Comparison of ENCODE assay signal across 10 cellular contexts in the genomic region with DNA sequence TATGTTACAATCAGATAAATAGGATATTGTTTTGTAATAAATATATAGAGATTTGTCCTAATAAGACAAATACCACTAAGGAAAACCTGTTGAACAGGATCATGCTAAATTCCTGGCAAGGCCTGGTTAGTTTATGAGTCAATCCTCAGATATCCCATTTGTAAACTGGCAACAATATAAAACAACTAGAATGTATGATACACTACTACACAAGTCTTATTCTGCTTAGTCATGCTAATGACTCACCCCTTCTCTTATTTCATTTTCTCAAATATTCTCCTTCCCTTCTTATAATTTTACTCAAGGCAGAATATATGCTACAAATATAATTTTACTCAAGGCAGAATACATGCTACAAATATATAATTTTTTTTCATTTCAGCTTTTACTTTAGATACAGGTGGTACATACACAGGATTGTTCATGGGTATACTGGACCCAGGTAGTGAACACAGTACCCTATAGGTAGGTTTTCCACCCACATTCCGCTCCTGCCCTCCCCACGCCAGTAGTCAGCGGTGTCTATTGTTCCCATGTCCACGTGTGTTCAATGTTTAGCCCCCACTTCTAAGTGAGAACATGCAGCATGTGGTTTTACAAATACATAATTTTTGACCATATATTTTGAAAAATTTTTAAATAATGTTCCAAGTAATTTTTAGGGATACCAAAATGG. TPM values are rescaled to one million over a fixed set of nuclear protein-coding genes. Genes with fewer than 3 reads are reported as not detected.
A peak's percentile ranks its signal among the peaks of the same experiment; 100 is the strongest.
DNase-seq lines count a peak whose midpoint lies in the region; ATAC-seq, FAIRE-seq and TF ChIP-seq lines count a peak whose summit lies in the region.
"Had no signal": no experiment of that assay in that cellular context is flagged by ENCODE, and none has a peak within 500 bp of the region (broad histone marks: within the 10 kb centered on the region; RNA-seq: fewer than 3 reads in every experiment).

No MANE protein-coding gene starts in this region.

- intact Hi-C loops in IMR-90 (cut with micrococcal nuclease) (loop anchor here (10.0 kb wide), 1 partner anchor 749 kb away; the partner anchor contains the start of gene SRSF6), HepG2 (cut with micrococcal nuclease; ENCODE audit: unreplicated experiment) (loop anchor here (10.0 kb wide), 2 partner anchors 479 to 539 kb away; partner anchors contain the start of genes GTSF1L and MYBL2), colonic mucosa (cut with DNase I) (no loop called here)

- H3K27me3 ChIP-seq in IMR-90 (ENCODE audit: control insufficient read depth, insufficient read depth, low read length) (no peaks in the 10 kb centered on the region), HepG2 (ENCODE audit: control insufficient read depth in 1 of 2, insufficient read depth in 2 of 2, low read length in 2 of 2) (no peaks in the 10 kb centered on the region), colonic mucosa (no peaks in the 10 kb centered on the region)
- H3K27me3 ChIP-seq: neutrophil had no signal

- CTCF ChIA-PET in IMR-90 (lab: Yijun Ruan, JAX) (interaction anchor here (0.5 to 1.1 kb wide), 2 partner anchors 88 to 303 kb away, joined by 3 to 4 read pairs; no protein-coding TSS in a partner anchor), HepG2 (lab: Yijun Ruan, JAX; ENCODE audit: low intra/inter-chr PET ratio, low total read pairs) (no interaction called here)

- TF ChIP-seq EP300 in HepG2 (IDR thresholded peaks at IDR 0.05; ENCODE audit: low read depth in 2 of 2, low read length in 2 of 2) = no peak
- no peak for TF ChIP-seq EP300 in HepG2 (CRISPR knock-in tag; IDR thresholded peaks at IDR 0.05; ENCODE audit: borderline replicate concordance)

- H2AFZ ChIP-seq in IMR-90 (replicated peaks; ENCODE audit: low read length, poor library complexity) (no peak overlapping the region), HepG2 (ENCODE audit: low read length) (no peak overlapping the region)

- WGBS in IMR-90 (ENCODE audit: extremely low coverage in 2 of 2, insufficient read length in 1 of 2), 2 experiments = no CpG with 5 or more reads among the region's 4 CpGs
- 97% methylated on average over 4 of the region's 4 CpGs for WGBS in HepG2 (ENCODE audit: low lambda C conversion rate)

- H2BK20ac ChIP-seq in IMR-90 (ENCODE audit: low read depth, low read length) = peak overlapping the region; percentile 99

- H4K8ac ChIP-seq in IMR-90 (ENCODE audit: low read depth in 2 of 2, low read length in 2 of 2) = peak overlapping the region; percentile 92 to 93

- DNase-seq in 8988T = peak; percentile 53
- peak; percentile 96 for DNase-seq in IMR-90
- peak; percentile 73 to 90 for DNase-seq in T47D (ENCODE audit: low read depth in 1 of 2, low spot score in 1 of 2)
- no peak for DNase-seq in HepG2 (ENCODE audit: low spot score)
- no peak for DNase-seq in colonic mucosa
- no peak for DNase-seq in activated CD4-positive, alpha-beta T cell treated with anti-CD3 and anti-CD28 coated beads, Interleukin-2, amount 50 U/mL, for 1 hour
- no peak for DNase-seq in activated gamma-delta T cell treated with Interleukin-2 at 50 U/mL for 16 hours
- DNase-seq: activated CD8-positive, alpha-beta memory T cell treated with anti-CD3 and anti-CD28 coated beads for 24 hours had no signal

- H3K56ac ChIP-seq in IMR-90 (ENCODE audit: extremely low read depth, insufficient read depth, low read length) = peak overlapping the region; percentile 93

- FAIRE-seq in HepG2 (lab: Jason Lieb, UNC) = no peak

- no peak for TF ChIP-seq POLR2A in IMR-90 (IDR thresholded peaks at IDR 0.05; ENCODE audit: low read depth, low read length)
- TF ChIP-seq POLR2A in HepG2 (IDR thresholded peaks at IDR 0.05; ENCODE audit: insufficient read depth in 1 of 2, low read depth in 2 of 2, low read length in 2 of 2) = 0 out of 4 replicates have a peak, but pooled peaks of 1 of the 2 experiments have one; percentile 21

- H3K9me3 ChIP-seq in IMR-90 (ENCODE audit: control insufficient read depth, insufficient read depth, low read length) = no peaks in the 10 kb centered on the region
- H3K9me3 ChIP-seq in HepG2 (ENCODE audit: low read length) = no peaks in the 10 kb centered on the region
- H3K9me3 ChIP-seq in colonic mucosa = no peaks in the 10 kb centered on the region
- H3K9me3 ChIP-seq: neutrophil had no signal

- peak overlapping the region; percentile 97 for H3K23ac ChIP-seq in IMR-90 (ENCODE audit: low read depth, low read length)

- TF ChIP-seq CTCF in IMR-90 (conservative IDR thresholded peaks at IDR 0.05; ENCODE audit: low read depth, low read length) (no peak), HepG2 (CRISPR knock-in tag; IDR thresholded peaks at IDR 0.05) (no peak), colonic mucosa (IDR thresholded peaks at IDR 0.05) (no peak)

- H4K91ac ChIP-seq in IMR-90 (ENCODE audit: insufficient read depth, low read depth, low read length) = peak overlapping the region; percentile 99

- H3K27ac ChIP-seq in IMR-90 (ENCODE audit: insufficient read depth, low read length) (peak overlapping the region; percentile 100), HepG2 (ENCODE audit: extremely low read length, insufficient read depth, low read length) (peak overlapping the region; percentile 16), colonic mucosa (no peak overlapping the region)
- H3K27ac ChIP-seq: neutrophil had no signal

- H3K4me3 ChIP-seq in IMR-90 (ENCODE audit: insufficient read depth, low read depth, low read length) = no peak overlapping the region
- no peak overlapping the region for H3K4me3 ChIP-seq in HepG2 (replicated peaks in 1 of 3; ENCODE audit: insufficient read depth in 1 of 3, low read depth in 2 of 3, low read length in 3 of 3)
- H3K4me3 ChIP-seq in colonic mucosa = no peak overlapping the region

- BruUV-seq in IMR-90 (replicated peaks; lab: Mats Ljungman, UMichigan) (no TSS peak), HepG2 (replicated peaks; lab: Mats Ljungman, UMichigan) (no TSS peak)

- H3K9me1 ChIP-seq in IMR-90 (ENCODE audit: insufficient read depth, low read length) = peaks cover 28% of the 10 kb centered on the region

- H3K79me2 ChIP-seq in HepG2 (ENCODE audit: insufficient read depth, low read length) = peaks cover 92% of the 10 kb centered on the region

- in situ Hi-C loops in IMR-90 (cut with MboI; ENCODE audit: low sequenced_read_pairs) = no loop called here
- in situ Hi-C loops in T47D (cut with HindIII; ENCODE audit: low pct_unique_long_range_greater_than_20kb, low sequenced_read_pairs) = no loop called here
- in situ Hi-C loops in HepG2 (cut with HindIII; ENCODE audit: extremely low pct_ligation_motif_present, low pct_unique_long_range_greater_than_20kb) = no loop called here

- H3K4ac ChIP-seq in IMR-90 (ENCODE audit: low read depth, low read length) = peak overlapping the region; percentile 100

- H2BK5ac ChIP-seq in IMR-90 (ENCODE audit: low read depth, low read length, poor library complexity, severe bottlenecking) = peak overlapping the region; percentile 100

- H4K5ac ChIP-seq in IMR-90 (ENCODE audit: low read depth, low read length) = peak overlapping the region; percentile 99

- H3K14ac ChIP-seq in IMR-90 (replicated peaks; ENCODE audit: low read depth, low read length) = peak overlapping the region; percentile 97

- H3K4me1 ChIP-seq in IMR-90 (ENCODE audit: control insufficient read depth, insufficient read depth, low read length) (peaks cover 19% of the 10 kb centered on the region), HepG2 (ENCODE audit: insufficient read depth, low read length) (peaks cover 51% of the 10 kb centered on the region), colonic mucosa (no peaks in the 10 kb centered on the region)

- H2AK5ac ChIP-seq in IMR-90 (ENCODE audit: low read depth, low read length) = peak overlapping the region; percentile 100

- peaks cover 19 to 75% of the 10 kb centered on the region in 2 experiments for H3K79me1 ChIP-seq in IMR-90 (ENCODE audit: low read depth in 1 of 2, low read length in 2 of 2)

- peak overlapping the region; percentile 99 for H2BK120ac ChIP-seq in IMR-90 (ENCODE audit: low read depth, low read length)

- POLR2A ChIA-PET in IMR-90 (lab: Charles Lee; ENCODE audit: unreplicated experiment) = interaction anchor here (0.6 kb wide), 1 partner anchor 156 kb away, joined by 4 read pairs; no protein-coding TSS in a partner anchor
- POLR2A ChIA-PET in HepG2 (lab: Yijun Ruan, JAX) = no interaction called here

- H3K36me3 ChIP-seq in IMR-90 (ENCODE audit: control insufficient read depth, insufficient read depth, low read length) (peaks cover 28% of the 10 kb centered on the region), HepG2 (replicated peaks in 1 of 2; ENCODE audit: control insufficient read depth in 1 of 2, insufficient read depth in 2 of 2, low read length in 2 of 2) (peaks cover 26 to 57% of the 10 kb centered on the region in 2 experiments), colonic mucosa (peaks cover 15% of the 10 kb centered on the region)

- H3K9ac ChIP-seq in IMR-90 (ENCODE audit: low read depth, low read length) = no peak overlapping the region
- H3K9ac ChIP-seq in HepG2 (ENCODE audit: insufficient read depth, low read depth, low read length) = no peak overlapping the region
- no peak overlapping the region for H3K9ac ChIP-seq in colonic mucosa (ENCODE audit: low read depth in 2 of 2, low read length in 2 of 2)

- TF ChIP-seq RAD21 in IMR-90 (IDR thresholded peaks at IDR 0.05; ENCODE audit: low read length) = no peak
- no peak for TF ChIP-seq RAD21 in HepG2 (CRISPR knock-in tag; IDR thresholded peaks at IDR 0.05)

- H3K4me2 ChIP-seq in IMR-90 (ENCODE audit: low read depth, low read length) (peak overlapping the region; percentile 96), HepG2 (ENCODE audit: low read depth, low read length) (no peak overlapping the region)

- dilution Hi-C loops in IMR-90 (cut with HindIII; ENCODE audit: low sequenced_read_pairs, unreplicated experiment) = no loop called here

- peak overlapping the region; percentile 100 for H3K18ac ChIP-seq in IMR-90 (ENCODE audit: low read depth, low read length)

- peak overlapping the region; percentile 93 for H2AK9ac ChIP-seq in IMR-90 (replicated peaks; ENCODE audit: low read depth, low read length, poor library complexity)

- peaks cover 17% of the 10 kb centered on the region for H4K20me1 ChIP-seq in IMR-90 (ENCODE audit: insufficient read depth, low read length)
- H4K20me1 ChIP-seq in HepG2 (ENCODE audit: insufficient read depth, low read length) = peaks cover 36% of the 10 kb centered on the region

- H2BK15ac ChIP-seq in IMR-90 (ENCODE audit: low read depth, low read length) = peak overlapping the region; percentile 100

- peak; percentile 62 for ATAC-seq in IMR-90 (ENCODE audit: low read depth)
- ATAC-seq in HepG2 = no peak
- no peak for ATAC-seq in GM19324 (IDR thresholded peaks at IDR 0.05; ENCODE audit: low FRiP score, unreplicated experiment)

RNA-seq across cellular contexts. Expression of gene OSER1, which starts 6.3 kb away (rescaled TPM):
- total RNA-seq in IMR-90 (2012; rRNA removed) (66.9 and 70.6 TPM in 2 replicates), HepG2 (2016; rRNA removed; fragmentation: Illumina TruSeq; extraction: Trizol) (71.2 and 92.8 TPM in 2 replicates), colonic mucosa (10 to 100 TPM; 23.3 to 31.9 TPM)
- polyA plus RNA-seq in IMR-90 (2012; rRNA removed) (27.7 and 32.6 TPM in 2 replicates), HepG2 (2011; rRNA removed) (67.0 and 71.5 TPM in 2 replicates)
- 10.3 and 11.0 TPM in 2 replicates for polyA plus RNA-seq in IMR-90 (2012; cell fraction: cytosol; rRNA removed)
- 20.0 and 103 TPM in 2 replicates for polyA plus RNA-seq in IMR-90 (2012; cell fraction: nucleus; rRNA removed; ENCODE audit: low replicate concordance)
- 47.2 and 53.9 TPM in 2 replicates for total RNA-seq in HepG2 (2016; cell fraction: cytosol; rRNA removed; fragmentation: Illumina TruSeq; extraction: Trizol; ENCODE audit: low read depth)
- 68.4 and 97.8 TPM in 2 replicates for total RNA-seq in HepG2 (2016; cell fraction: insoluble cytoplasmic fraction; rRNA removed; fragmentation: Illumina TruSeq; extraction: Trizol)
- 55.7 and 63.5 TPM in 2 replicates for total RNA-seq in HepG2 (2016; cell fraction: membrane; rRNA removed; fragmentation: Illumina TruSeq; extraction: Trizol)
- total RNA-seq in HepG2 (2016; cell fraction: nucleus; rRNA removed; fragmentation: Illumina TruSeq; extraction: Trizol) = 43.8 and 44.3 TPM in 2 replicates
- polyA plus RNA-seq in HepG2 (2011; cell fraction: cytosol; rRNA removed) = 45.9 and 56.3 TPM in 2 replicates
- 61.9 and 63.0 TPM in 2 replicates for polyA plus RNA-seq in HepG2 (2011; cell fraction: nucleus; rRNA removed)
- 47.9 and 61.6 TPM in 2 replicates for polyA plus RNA-seq in HepG2 (2012)
- 20.0 and 20.3 TPM in 2 replicates for polyA plus RNA-seq in HepG2 (2016; cell fraction: cytosol; fragmentation: Illumina TruSeq; extraction: Trizol; ENCODE audit: low read depth)
- 76.4 and 82.6 TPM in 2 replicates for polyA plus RNA-seq in HepG2 (2016; cell fraction: insoluble cytoplasmic fraction; fragmentation: Illumina TruSeq; extraction: Trizol; ENCODE audit: low read depth)
- 22.2 and 23.0 TPM in 2 replicates for polyA plus RNA-seq in HepG2 (2016; cell fraction: membrane; fragmentation: Illumina TruSeq; extraction: Trizol; ENCODE audit: low read depth)
- 77.5 and 79.8 TPM in 2 replicates for polyA plus RNA-seq in HepG2 (2016; cell fraction: nucleus; fragmentation: Illumina TruSeq; extraction: Trizol; ENCODE audit: insufficient read depth, low read depth)
- 42.9 and 49.7 TPM in 2 replicates for polyA minus RNA-seq in HepG2 (2011; rRNA and poly(A)+ RNA removed; ENCODE audit: low replicate concordance)
- polyA minus RNA-seq in HepG2 (2011; cell fraction: cytosol; rRNA and poly(A)+ RNA removed) = 32.4 and 37.8 TPM in 2 replicates
- polyA minus RNA-seq in HepG2 (2011; cell fraction: nucleus; rRNA and poly(A)+ RNA removed) = 18.4 and 28.8 TPM in 2 replicates

RNA-seq across cellular contexts. Expression of gene JPH2, which starts 17.3 kb away (rescaled TPM):
- total RNA-seq in IMR-90 (2012; rRNA removed) = 0.54 and 0.83 TPM in 2 replicates
- 0.44 TPM in 2 replicates for polyA plus RNA-seq in IMR-90 (2012; rRNA removed)
- polyA plus RNA-seq in IMR-90 (2012; cell fraction: cytosol; rRNA removed) = 0.31 and 0.60 TPM in 2 replicates
- polyA plus RNA-seq in IMR-90 (2012; cell fraction: nucleus; rRNA removed; ENCODE audit: low replicate concordance) = 0.40 and 0.71 TPM in 2 replicates
- not detected in 2 replicates for total RNA-seq in HepG2 (2016; rRNA removed; fragmentation: Illumina TruSeq; extraction: Trizol)
- total RNA-seq in HepG2 (2016; cell fraction: cytosol; rRNA removed; fragmentation: Illumina TruSeq; extraction: Trizol; ENCODE audit: low read depth) = not detected in 2 replicates
- total RNA-seq in HepG2 (2016; cell fraction: insoluble cytoplasmic fraction; rRNA removed; fragmentation: Illumina TruSeq; extraction: Trizol) = not detected in 2 replicates
- not detected in 2 replicates for total RNA-seq in HepG2 (2016; cell fraction: membrane; rRNA removed; fragmentation: Illumina TruSeq; extraction: Trizol)
- not detected in 2 replicates for total RNA-seq in HepG2 (2016; cell fraction: nucleus; rRNA removed; fragmentation: Illumina TruSeq; extraction: Trizol)
- polyA plus RNA-seq in HepG2 (2011; rRNA removed) = 0.42 and 0.61 TPM in 2 replicates
- 0.23 and 0.32 TPM in 2 replicates for polyA plus RNA-seq in HepG2 (2011; cell fraction: cytosol; rRNA removed)
- 2.7 and 2.9 TPM in 2 replicates for polyA plus RNA-seq in HepG2 (2011; cell fraction: nucleus; rRNA removed)
- 0.52 and 1.4 TPM in 2 replicates for polyA plus RNA-seq in HepG2 (2012)
- polyA plus RNA-seq in HepG2 (2016; cell fraction: cytosol; fragmentation: Illumina TruSeq; extraction: Trizol; ENCODE audit: low read depth) = not detected in 2 replicates
- polyA plus RNA-seq in HepG2 (2016; cell fraction: insoluble cytoplasmic fraction; fragmentation: Illumina TruSeq; extraction: Trizol; ENCODE audit: low read depth) = not detected in 2 replicates
- polyA plus RNA-seq in HepG2 (2016; cell fraction: membrane; fragmentation: Illumina TruSeq; extraction: Trizol; ENCODE audit: low read depth) = not detected in 2 replicates
- not detected in 2 replicates for polyA plus RNA-seq in HepG2 (2016; cell fraction: nucleus; fragmentation: Illumina TruSeq; extraction: Trizol; ENCODE audit: insufficient read depth, low read depth)
- 1.1 and 9.5 TPM in 2 replicates for polyA minus RNA-seq in HepG2 (2011; rRNA and poly(A)+ RNA removed; ENCODE audit: low replicate concordance)
- 0.30 TPM in 1 of 2 replicates, not detected in the other for polyA minus RNA-seq in HepG2 (2011; cell fraction: cytosol; rRNA and poly(A)+ RNA removed)
- polyA minus RNA-seq in HepG2 (2011; cell fraction: nucleus; rRNA and poly(A)+ RNA removed) = 3.7 and 4.5 TPM in 2 replicates
- total RNA-seq in colonic mucosa = 10 to 100 TPM in 1 of 2 donors, 1 to 10 TPM in 1; 1.3 to 13.8 TPM

RNA-seq across cellular contexts. Expression of gene GDAP1L1, which starts 42.8 kb away (rescaled TPM):
- total RNA-seq in IMR-90 (2012; rRNA removed) (not detected in 2 replicates), HepG2 (2016; rRNA removed; fragmentation: Illumina TruSeq; extraction: Trizol) (not detected in 2 replicates), colonic mucosa (not detected)
- polyA plus RNA-seq in IMR-90 (2012; rRNA removed) (not detected in 2 replicates), HepG2 (2011; rRNA removed) (0.04 and 0.13 TPM in 2 replicates)
- polyA plus RNA-seq in IMR-90 (2012; cell fraction: cytosol; rRNA removed) = not detected in 2 replicates
- polyA plus RNA-seq in IMR-90 (2012; cell fraction: nucleus; rRNA removed; ENCODE audit: low replicate concordance) = not detected in 2 replicates
- not detected in 2 replicates for total RNA-seq in HepG2 (2016; cell fraction: cytosol; rRNA removed; fragmentation: Illumina TruSeq; extraction: Trizol; ENCODE audit: low read depth)
- total RNA-seq in HepG2 (2016; cell fraction: insoluble cytoplasmic fraction; rRNA removed; fragmentation: Illumina TruSeq; extraction: Trizol) = not detected in 2 replicates
- not detected in 2 replicates for total RNA-seq in HepG2 (2016; cell fraction: membrane; rRNA removed; fragmentation: Illumina TruSeq; extraction: Trizol)
- not detected in 2 replicates for total RNA-seq in HepG2 (2016; cell fraction: nucleus; rRNA removed; fragmentation: Illumina TruSeq; extraction: Trizol)
- 0.26 TPM in 1 of 2 replicates, not detected in the other for polyA plus RNA-seq in HepG2 (2011; cell fraction: cytosol; rRNA removed)
- 0.26 TPM in 1 of 2 replicates, not detected in the other for polyA plus RNA-seq in HepG2 (2011; cell fraction: nucleus; rRNA removed)
- 0.47 and 0.64 TPM in 2 replicates for polyA plus RNA-seq in HepG2 (2012)
- polyA plus RNA-seq in HepG2 (2016; cell fraction: cytosol; fragmentation: Illumina TruSeq; extraction: Trizol; ENCODE audit: low read depth) = not detected in 2 replicates
- polyA plus RNA-seq in HepG2 (2016; cell fraction: insoluble cytoplasmic fraction; fragmentation: Illumina TruSeq; extraction: Trizol; ENCODE audit: low read depth) = not detected in 2 replicates
- not detected in 2 replicates for polyA plus RNA-seq in HepG2 (2016; cell fraction: membrane; fragmentation: Illumina TruSeq; extraction: Trizol; ENCODE audit: low read depth)
- not detected in 2 replicates for polyA plus RNA-seq in HepG2 (2016; cell fraction: nucleus; fragmentation: Illumina TruSeq; extraction: Trizol; ENCODE audit: insufficient read depth, low read depth)
- polyA minus RNA-seq in HepG2 (2011; rRNA and poly(A)+ RNA removed; ENCODE audit: low replicate concordance) = not detected in 2 replicates
- not detected in 2 replicates for polyA minus RNA-seq in HepG2 (2011; cell fraction: cytosol; rRNA and poly(A)+ RNA removed)
- not detected in 2 replicates for polyA minus RNA-seq in HepG2 (2011; cell fraction: nucleus; rRNA and poly(A)+ RNA removed)

Comparison
In these comparisons a context has a peak if more than half of its experiments do, and no peak if none do; other contexts are left out.
1. DNase-seq: peak in 8988T (single experiment), IMR-90 (single experiment) and T47D (2 of 2); none in HepG2 (single experiment), colonic mucosa (single experiment), activated CD4-positive, alpha-beta T cell treated with anti-CD3 and anti-CD28 coated beads, Interleukin-2, amount 50 U/mL, for 1 hour (single experiment) and activated gamma-delta T cell treated with Interleukin-2 at 50 U/mL for 16 hours (single experiment).